Comparison of ENCODE assay signal across 15 cellular contexts in genomic region chr22:32541481-32541880, GRCh38.
DNase-seq lines count a peak whose midpoint lies in the region; ATAC-seq and TF ChIP-seq lines count a peak whose summit lies in the region.
"Had no signal": no experiment of that assay in that cellular context is flagged by ENCODE, and none has a peak within 500 bp of the region (broad histone marks: within the 10 kb centered on the region; RNA-seq: fewer than 3 reads in every experiment).

No MANE protein-coding gene starts in this region.

- no peak overlapping the region for H3K56ac ChIP-seq in IMR-90 (ENCODE audit: extremely low read depth, insufficient read depth, low read length)

- TF ChIP-seq CTCF in IMR-90 (conservative IDR thresholded peaks at IDR 0.05; ENCODE audit: low read depth, low read length) (no peak), gastrocnemius medialis (IDR thresholded peaks at IDR 0.05 in 4 of 5, conservative IDR thresholded peaks at IDR 0.05 in 1 of 5) (no peak), SK-N-SH (IDR thresholded peaks at IDR 0.05) (no peak), GM10248 (IDR thresholded peaks at IDR 0.05; ENCODE audit: control extremely low read depth, extremely low read depth, low read depth, missing control alignments) (no peak)

- no peaks in the 10 kb centered on the region for H3K79me1 ChIP-seq in IMR-90 (ENCODE audit: low read depth in 1 of 2, low read length in 2 of 2)

- H2BK15ac ChIP-seq in IMR-90 (ENCODE audit: low read depth, low read length) = peak overlapping the region; percentile 27; the same call in 1 of the 3 replicates

- no peak overlapping the region for H2BK5ac ChIP-seq in IMR-90 (ENCODE audit: low read depth, low read length, poor library complexity, severe bottlenecking)

- no peak overlapping the region for H2BK20ac ChIP-seq in IMR-90 (ENCODE audit: low read depth, low read length)

- H3K9ac ChIP-seq in IMR-90 (ENCODE audit: low read depth, low read length) (no peak overlapping the region), SK-N-SH (no peak overlapping the region)
- H3K9ac ChIP-seq: BLaER1 had no signal

- peaks cover 13% of the 10 kb centered on the region for H3K9me1 ChIP-seq in IMR-90 (ENCODE audit: insufficient read depth, low read length)

- H3K9me3 ChIP-seq in IMR-90 (ENCODE audit: control insufficient read depth, insufficient read depth, low read length) (peaks cover 3% of the 10 kb centered on the region; the same call in 1 of the 2 replicates), gastrocnemius medialis (no peaks in the 10 kb centered on the region), SK-N-SH (no peaks in the 10 kb centered on the region)
- H3K9me3 ChIP-seq: BLaER1, Caco-2 had no signal

- peak; percentile 45 for DNase-seq in activated effector memory CD4-positive, alpha-beta T cell treated with anti-CD3 and anti-CD28 coated beads, Interleukin-2, amount 50 U/mL, for 16 hours
- no peak for DNase-seq in activated effector memory CD4-positive, alpha-beta T cell treated with Interleukin-2 at 50 U/mL for 16 hours
- DNase-seq in IMR-90 (no peak), mesenteric fat pad (ENCODE audit: low spot score) (peak; percentile 72), gastrocnemius medialis (no peak), SK-N-SH (no peak), GM10248 (ENCODE audit: extremely low spot score) (no peak)
- DNase-seq: Caco-2; CD8-positive, alpha-beta memory T cell; GF-D8; HCEC 1CT; HFFc6 had no signal

- H2AFZ ChIP-seq in IMR-90 (replicated peaks; ENCODE audit: low read length, poor library complexity) (no peak overlapping the region), SK-N-SH (ENCODE audit: low read depth) (no peak overlapping the region)

- H3K4me1 ChIP-seq in IMR-90 (ENCODE audit: control insufficient read depth, insufficient read depth, low read length) (peaks cover 17% of the 10 kb centered on the region), gastrocnemius medialis (peaks cover 8 to 12% of the 10 kb centered on the region in 2 donors), SK-N-SH (ENCODE audit: control insufficient read depth in 1 of 2, insufficient read depth in 2 of 2, low read depth in 1 of 2, low read length in 1 of 2) (no peaks in the 10 kb centered on the region)
- H3K4me1 ChIP-seq: Caco-2 had no signal

- no TSS peak for BruUV-seq in IMR-90 (replicated peaks; lab: Mats Ljungman, UMichigan)

- H3K18ac ChIP-seq in IMR-90 (ENCODE audit: low read depth, low read length) = no peak overlapping the region

- no peaks in the 10 kb centered on the region for H3K79me2 ChIP-seq in SK-N-SH (ENCODE audit: insufficient read depth)

- H3K27ac ChIP-seq in IMR-90 (ENCODE audit: insufficient read depth, low read length) (no peak overlapping the region), gastrocnemius medialis (peak overlapping the region; percentile 15 to 77 (median 70)), SK-N-SH (ENCODE audit: low read depth in 2 of 2, low read length in 1 of 2) (no peak overlapping the region)
- H3K27ac ChIP-seq: 22Rv1, BLaER1 had no signal

- H3K4me3 ChIP-seq in IMR-90 (ENCODE audit: insufficient read depth, low read depth, low read length) = no peak overlapping the region
- H3K4me3 ChIP-seq in gastrocnemius medialis = no peak overlapping the region
- no peak overlapping the region for H3K4me3 ChIP-seq in SK-N-SH (ENCODE audit: low read depth in 2 of 2, low read length in 1 of 2)
- H3K4me3 ChIP-seq: BLaER1 had no signal

- H2AK5ac ChIP-seq in IMR-90 (ENCODE audit: low read depth, low read length) = peak overlapping the region; percentile 16; the same call in 1 of the 2 replicates

- 0 out of 2 replicates have a peak, but pooled peaks cover 4% of the 10 kb centered on the region for H3K27me3 ChIP-seq in IMR-90 (ENCODE audit: control insufficient read depth, insufficient read depth, low read length)
- H3K27me3 ChIP-seq in gastrocnemius medialis = no peaks in the 10 kb centered on the region
- H3K27me3 ChIP-seq in SK-N-SH (ENCODE audit: insufficient read depth) = no peaks in the 10 kb centered on the region; the same call in 1 of the 2 replicates
- H3K27me3 ChIP-seq: BLaER1 had no signal

- no peaks in the 10 kb centered on the region for H3K9me2 ChIP-seq in SK-N-SH

- no peak overlapping the region for H2BK120ac ChIP-seq in IMR-90 (ENCODE audit: low read depth, low read length)

- CTCF ChIA-PET in IMR-90 (lab: Yijun Ruan, JAX) (no interaction called here), SK-N-SH (lab: Yijun Ruan, JAX) (interaction anchor here (0.8 to 1.1 kb wide), 2 partner anchors 12 to 459 kb away, joined by 3 to 5 read pairs; no protein-coding TSS in a partner anchor), GM10248 (lab: Yijun Ruan, JAX) (interaction anchor here (1.2 kb wide), 1 partner anchor 13 kb away, joined by 3 read pairs; no protein-coding TSS in a partner anchor)

- dilution Hi-C loops in IMR-90 (cut with HindIII; ENCODE audit: low sequenced_read_pairs, unreplicated experiment) = no loop called here

- intact Hi-C loops in IMR-90 (cut with micrococcal nuclease) (no loop called here), gastrocnemius medialis (cut with DNase I; ENCODE audit: low total_unique reads) (no loop called here)

- no peak overlapping the region for H2AK9ac ChIP-seq in IMR-90 (replicated peaks; ENCODE audit: low read depth, low read length, poor library complexity)

- H4K20me1 ChIP-seq in IMR-90 (ENCODE audit: insufficient read depth, low read length) (no peaks in the 10 kb centered on the region), SK-N-SH (ENCODE audit: insufficient read depth) (no peaks in the 10 kb centered on the region)
- H4K20me1 ChIP-seq: BLaER1 had no signal

- TF ChIP-seq RAD21 in IMR-90 (IDR thresholded peaks at IDR 0.05; ENCODE audit: low read length) = no peak
- no peak for TF ChIP-seq RAD21 in SK-N-SH (IDR thresholded peaks at IDR 0.05; ENCODE audit: low read length)

- peak overlapping the region; percentile 17; the same call in 1 of the 2 replicates for H3K4ac ChIP-seq in IMR-90 (ENCODE audit: low read depth, low read length)

- TF ChIP-seq EP300 in SK-N-SH (IDR thresholded peaks at IDR 0.05; ENCODE audit: borderline replicate concordance in 1 of 2, low read depth in 1 of 2, low read length in 1 of 2) = no peak

- H3F3A ChIP-seq in SK-N-SH (replicated peaks; ENCODE audit: insufficient read depth) = no peaks in the 10 kb centered on the region

- H3K4me2 ChIP-seq in IMR-90 (ENCODE audit: low read depth, low read length) (no peak overlapping the region), SK-N-SH (no peak overlapping the region)
- H3K4me2 ChIP-seq: BLaER1 had no signal

- TF ChIP-seq POLR2A in IMR-90 (IDR thresholded peaks at IDR 0.05; ENCODE audit: low read depth, low read length) = no peak
- TF ChIP-seq POLR2A in gastrocnemius medialis (IDR thresholded peaks at IDR 0.05) = no peak
- no peak for TF ChIP-seq POLR2A in GM18505 (IDR thresholded peaks at IDR 0.05; ENCODE audit: borderline replicate concordance, extremely low read depth, insufficient read depth, insufficient read length)

- no peak overlapping the region for H4K8ac ChIP-seq in IMR-90 (ENCODE audit: low read depth in 2 of 2, low read length in 2 of 2)

- H4K5ac ChIP-seq in IMR-90 (ENCODE audit: low read depth, low read length) = no peak overlapping the region

- no peak overlapping the region for H3K14ac ChIP-seq in IMR-90 (replicated peaks; ENCODE audit: low read depth, low read length)

- no peak overlapping the region; the same call in 1 of the 2 replicates for H4K91ac ChIP-seq in IMR-90 (ENCODE audit: insufficient read depth, low read depth, low read length)

- no peak for ATAC-seq in IMR-90 (ENCODE audit: low read depth)
- no peak for ATAC-seq in gastrocnemius medialis
- no peak for ATAC-seq in GM18505 (IDR thresholded peaks at IDR 0.05; ENCODE audit: unreplicated experiment)

- WGBS in IMR-90 (ENCODE audit: extremely low coverage in 2 of 2, insufficient read length in 1 of 2), 2 experiments = 100% methylated on average over 1 of the region's 13 CpGs; no CpG with 5 or more reads in 1 of the 2 experiments
- 81% methylated on average over 9 of the region's 13 CpGs for WGBS in SK-N-SH (ENCODE audit: low lambda C conversion rate)

- H3K36me3 ChIP-seq in IMR-90 (ENCODE audit: control insufficient read depth, insufficient read depth, low read length) (no peaks in the 10 kb centered on the region), gastrocnemius medialis (no peaks in the 10 kb centered on the region), SK-N-SH (replicated peaks in 1 of 2; ENCODE audit: control insufficient read depth in 1 of 2, insufficient read depth in 2 of 2, low read length in 1 of 2) (no peaks in the 10 kb centered on the region)
- H3K36me3 ChIP-seq: BLaER1 had no signal

- H3K23ac ChIP-seq in IMR-90 (ENCODE audit: low read depth, low read length) = no peak overlapping the region

- POLR2A ChIA-PET in IMR-90 (lab: Charles Lee; ENCODE audit: unreplicated experiment) = no interaction called here
- POLR2A ChIA-PET in SK-N-SH (lab: Yijun Ruan, JAX) = no interaction called here
- POLR2A ChIA-PET in GM10248 (lab: Yijun Ruan, JAX) = no interaction called here

- in situ Hi-C loops in IMR-90 (cut with MboI; ENCODE audit: low sequenced_read_pairs) (no loop called here), gastrocnemius medialis (cut with MboI; ENCODE audit: low sequenced_read_pairs in 4 of 4) (loop anchor here in 1 of 4 donors (25.0 kb wide), 1 partner anchor 246 kb away; no protein-coding TSS in a partner anchor)

TF ChIP-seq in IMR-90, 13 proteins besides CTCF, POLR2A, EP300 and RAD21:
- no peak for TF ChIP-seq MAZ (IDR thresholded peaks at IDR 0.05; ENCODE audit: borderline replicate concordance, low read depth, low read length)
- TF ChIP-seq BHLHE40 (IDR thresholded peaks at IDR 0.05; ENCODE audit: low read depth, low read length) = no peak

TF ChIP-seq in SK-N-SH, 30 proteins besides CTCF, POLR2A, EP300 and RAD21 (continues in another document):
- TF ChIP-seq SMC3 (IDR thresholded peaks at IDR 0.05; ENCODE audit: low read depth, low read length) (no peak), FOXM1 (IDR thresholded peaks at IDR 0.05; ENCODE audit: low read depth) (no peak), POLR2AphosphoS5 (IDR thresholded peaks at IDR 0.05; ENCODE audit: low read depth, low read length) (no peak)
- TF ChIP-seq, protein P1, sequence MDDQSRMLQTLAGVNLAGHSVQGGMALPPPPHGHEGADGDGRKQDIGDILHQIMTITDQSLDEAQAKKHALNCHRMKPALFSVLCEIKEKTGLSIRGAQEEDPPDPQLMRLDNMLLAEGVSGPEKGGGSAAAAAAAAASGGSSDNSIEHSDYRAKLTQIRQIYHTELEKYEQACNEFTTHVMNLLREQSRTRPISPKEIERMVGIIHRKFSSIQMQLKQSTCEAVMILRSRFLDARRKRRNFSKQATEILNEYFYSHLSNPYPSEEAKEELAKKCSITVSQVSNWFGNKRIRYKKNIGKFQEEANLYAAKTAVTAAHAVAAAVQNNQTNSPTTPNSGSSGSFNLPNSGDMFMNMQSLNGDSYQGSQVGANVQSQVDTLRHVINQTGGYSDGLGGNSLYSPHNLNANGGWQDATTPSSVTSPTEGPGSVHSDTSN (IDR thresholded peaks at IDR 0.05) = no peak

Comparison
In these comparisons a context has a peak if more than half of its experiments do, and no peak if none do; other contexts are left out.
1. DNase-seq: peak in activated effector memory CD4-positive, alpha-beta T cell treated with anti-CD3 and anti-CD28 coated beads, Interleukin-2, amount 50 U/mL, for 16 hours (single experiment) and mesenteric fat pad (single experiment); none in activated effector memory CD4-positive, alpha-beta T cell treated with Interleukin-2 at 50 U/mL for 16 hours (single experiment), IMR-90 (single experiment), gastrocnemius medialis (0 of 2), SK-N-SH (single experiment) and GM10248 (single experiment).
2. H3K27ac ChIP-seq: peak in gastrocnemius medialis (4 of 4); none in IMR-90 (single experiment) and SK-N-SH (0 of 2).